14 cellular contexts compared by ENCODE assay signal in genomic region chr17:45334701-45335677, GRCh38. TPM values are rescaled to one million over a fixed set of nuclear protein-coding genes. Genes with fewer than 3 reads are reported as not detected.
A peak's percentile ranks its signal among the peaks of the same experiment; 100 is the strongest.
DNase-seq lines count a peak whose midpoint lies in the region; ATAC-seq and TF ChIP-seq lines count a peak whose summit lies in the region.
"Had no signal": no experiment of that assay in that cellular context is flagged by ENCODE, and none has a peak within 500 bp of the region (broad histone marks: within the 10 kb centered on the region; RNA-seq: fewer than 3 reads in every experiment).

No MANE protein-coding gene starts in this region.

- DNase-seq in activated B cell treated with CpG ODN at 0.5 μM for 24 hours = peak; percentile 11
- peak; percentile 73 for DNase-seq in osteoblast (ENCODE audit: insufficient read length, low spot score, missing footprints)
- no peak for DNase-seq in GM13976 (ENCODE audit: low spot score)
- DNase-seq in prostate gland (ENCODE audit: low spot score) = no peak
- DNase-seq: body of pancreas, dermis blood vessel endothelial cell, NCI-H226, OCI-M1 had no signal

- H3K36me3 ChIP-seq in BLaER1 = no peaks in the 10 kb centered on the region
- no peaks in the 10 kb centered on the region for H3K36me3 ChIP-seq in DOHH2 (ENCODE audit: control insufficient read depth, low read length)
- no peaks in the 10 kb centered on the region for H3K36me3 ChIP-seq in osteoblast (ENCODE audit: insufficient read depth, low read length)
- H3K36me3 ChIP-seq in prostate gland = no peaks in the 10 kb centered on the region
- H3K36me3 ChIP-seq: SJSA1 had no signal

- no peak overlapping the region for H3K9ac ChIP-seq in BLaER1

- peaks cover 35% of the 10 kb centered on the region for H3K4me1 Mint-ChIP-seq in activated B cell treated with CpG ODN at 0.5 μM for 24 hours

- H3K36me3 Mint-ChIP-seq in activated B cell treated with CpG ODN at 0.5 μM for 24 hours (ENCODE audit: low read depth) = no peaks in the 10 kb centered on the region
- H3K36me3 Mint-ChIP-seq: activated naive CD8-positive, alpha-beta T cell had no signal

- TF ChIP-seq CTCF in DOHH2 (IDR thresholded peaks at IDR 0.05; ENCODE audit: low read depth, low read length, poor library complexity, severe bottlenecking) = no peak
- TF ChIP-seq CTCF in activated B cell treated with CpG ODN at 0.5 μM for 24 hours (IDR thresholded peaks at IDR 0.05) = no peak
- TF ChIP-seq CTCF in osteoblast (IDR thresholded peaks at IDR 0.05; ENCODE audit: extremely low read depth, low read depth, low read length) = no peak
- TF ChIP-seq CTCF in GM13976 (IDR thresholded peaks at IDR 0.05; ENCODE audit: borderline replicate concordance, control extremely low read depth, extremely low read depth, insufficient read depth, missing control alignments) = no peak
- TF ChIP-seq CTCF in prostate gland (IDR thresholded peaks at IDR 0.05) = no peak

- no peak overlapping the region for H2AFZ ChIP-seq in osteoblast (ENCODE audit: low read length)

- H3K9me2 ChIP-seq in DOHH2 (replicated peaks; ENCODE audit: control insufficient read depth, low read length) = no peaks in the 10 kb centered on the region

- H3K79me2 ChIP-seq in DOHH2 (ENCODE audit: control insufficient read depth, low read length) (no peaks in the 10 kb centered on the region), osteoblast (ENCODE audit: insufficient read depth, low read length) (no peaks in the 10 kb centered on the region)

- H3K27me3 ChIP-seq in BLaER1 = no peaks in the 10 kb centered on the region
- H3K27me3 ChIP-seq in DOHH2 (ENCODE audit: control insufficient read depth, low read length) = peaks cover 5% of the 10 kb centered on the region
- no peaks in the 10 kb centered on the region for H3K27me3 ChIP-seq in osteoblast (ENCODE audit: insufficient read depth, low read length)
- no peaks in the 10 kb centered on the region for H3K27me3 ChIP-seq in prostate gland (replicated peaks; ENCODE audit: insufficient read depth)
- H3K27me3 ChIP-seq: body of pancreas, SJSA1 had no signal

- peak overlapping the region; percentile 73; the same call in 1 of the 2 replicates for H3K4me2 ChIP-seq in BLaER1
- peak overlapping the region; percentile 46 for H3K4me2 ChIP-seq in DOHH2 (ENCODE audit: low read length)
- no peak overlapping the region for H3K4me2 ChIP-seq in osteoblast (ENCODE audit: insufficient read depth, low read length)

- POLR2A ChIA-PET in activated B cell treated with CpG ODN at 0.5 μM for 24 hours (lab: Charles Lee) = interaction anchor here (0.8 to 3.9 kb wide), 4 partner anchors 19 to 96 kb away, joined by 3 to 46 read pairs (median 10); partner anchors contain the start of gene MAP3K14

- no peak overlapping the region for H3K4me3 Mint-ChIP-seq in activated B cell treated with CpG ODN at 0.5 μM for 24 hours
- H3K4me3 Mint-ChIP-seq: activated naive CD8-positive, alpha-beta T cell had no signal

- H3F3A ChIP-seq in DOHH2 (ENCODE audit: control insufficient read depth, insufficient read depth) = 0 out of 2 replicates have a peak, but pooled peaks cover 3% of the 10 kb centered on the region

- 95% methylated on average over 11 of the region's 11 CpGs for WGBS in prostate gland

- H3K4me1 ChIP-seq in BLaER1 = peaks cover 41% of the 10 kb centered on the region
- peaks cover 26% of the 10 kb centered on the region for H3K4me1 ChIP-seq in DOHH2 (ENCODE audit: control insufficient read depth, low read length)
- H3K4me1 ChIP-seq in osteoblast (ENCODE audit: insufficient read depth, low read length) = peaks cover 10% of the 10 kb centered on the region
- H3K4me1 ChIP-seq in prostate gland (replicated peaks) = no peaks in the 10 kb centered on the region
- H3K4me1 ChIP-seq: body of pancreas, Caco-2 had no signal

- CTCF ChIA-PET in activated B cell treated with CpG ODN at 0.5 μM for 24 hours (lab: Charles Lee) = interaction anchor here (0.8 to 1.0 kb wide), 2 partner anchors 58 to 64 kb away, joined by 3 read pairs; no protein-coding TSS in a partner anchor

- no peaks in the 10 kb centered on the region for H3K9me3 Mint-ChIP-seq in activated B cell treated with CpG ODN at 0.5 μM for 24 hours

- TF ChIP-seq POLR2A in prostate gland (IDR thresholded peaks at IDR 0.05) = no peak

- H3K4me3 ChIP-seq in BLaER1 (no peak overlapping the region), DOHH2 (ENCODE audit: low read length) (no peak overlapping the region; the same call in 1 of the 2 replicates), osteoblast (ENCODE audit: insufficient read depth, low read length) (no peak overlapping the region), prostate gland (no peak overlapping the region)
- H3K4me3 ChIP-seq: body of pancreas, SJSA1 had no signal

- H3K27ac ChIP-seq in BLaER1 (no peak overlapping the region), DOHH2 (ENCODE audit: low read depth, low read length) (0 out of 2 replicates have a peak overlapping the region, but pooled peaks have one; percentile 29), osteoblast (ENCODE audit: low read depth, low read length) (no peak overlapping the region), prostate gland (no peak overlapping the region)
- H3K27ac ChIP-seq: body of pancreas, SJSA1 had no signal

- no peaks in the 10 kb centered on the region for H3K27me3 Mint-ChIP-seq in activated B cell treated with CpG ODN at 0.5 μM for 24 hours
- H3K27me3 Mint-ChIP-seq: activated naive CD8-positive, alpha-beta T cell had no signal

- in situ Hi-C loops in GM13976 (cut with MboI; ENCODE audit: low sequenced_read_pairs, unreplicated experiment) = no loop called here

- intact Hi-C loops in activated B cell treated with CpG ODN at 0.5 μM for 24 hours (cut with micrococcal nuclease) = loop anchor here (5.0 kb wide), 2 partner anchors 38 to 52 kb away; no protein-coding TSS in a partner anchor
- intact Hi-C loops in prostate gland (cut with DNase I) = no loop called here

- peak overlapping the region; percentile 20 for H3K27ac Mint-ChIP-seq in activated B cell treated with CpG ODN at 0.5 μM for 24 hours
- H3K27ac Mint-ChIP-seq: activated naive CD8-positive, alpha-beta T cell had no signal

- ATAC-seq in activated B cell treated with CpG ODN at 0.5 μM for 24 hours (ENCODE audit: low read depth) (no peak), GM19324 (IDR thresholded peaks at IDR 0.05; ENCODE audit: low FRiP score, unreplicated experiment) (no peak)
- ATAC-seq: body of pancreas had no signal

- H3K9me3 ChIP-seq in BLaER1 = no peaks in the 10 kb centered on the region
- no peaks in the 10 kb centered on the region for H3K9me3 ChIP-seq in DOHH2 (ENCODE audit: control insufficient read depth, insufficient read depth, low read length)
- H3K9me3 ChIP-seq in osteoblast (ENCODE audit: low read depth, low read length) = no peaks in the 10 kb centered on the region
- no peaks in the 10 kb centered on the region for H3K9me3 ChIP-seq in prostate gland
- H3K9me3 ChIP-seq: body of pancreas, Caco-2, SJSA1 had no signal

- H4K20me1 ChIP-seq in BLaER1 (no peaks in the 10 kb centered on the region), DOHH2 (ENCODE audit: control insufficient read depth, insufficient read depth, low read depth, low read length) (no peaks in the 10 kb centered on the region), osteoblast (ENCODE audit: insufficient read depth, low read length) (no peaks in the 10 kb centered on the region)

RNA-seq across cellular contexts. Expression of gene MAP3K14, which starts 18.2 kb away (rescaled TPM):
- total RNA-seq in activated B cell treated with CpG ODN at 0.5 μM for 24 hours (81.2 and 88.6 TPM in 2 replicates), osteoblast (2.7 and 3.6 TPM in 2 replicates), prostate gland (10 to 100 TPM; 12.5 to 16.1 TPM)

Comparison
In these comparisons a context has a peak if more than half of its experiments do, and no peak if none do; other contexts are left out.
1. DNase-seq: peak in activated B cell treated with CpG ODN at 0.5 μM for 24 hours (single experiment) and osteoblast (single experiment); none in GM13976 (single experiment) and prostate gland (single experiment).